ENCODE assay signal across 8 cellular contexts in genomic region chr1:204410764-204411450, GRCh38. TPM values are rescaled to one million over a fixed set of nuclear protein-coding genes. Genes with fewer than 3 reads are reported as not detected.
DNase-seq lines count a peak whose midpoint lies in the region; ATAC-seq, FAIRE-seq and TF ChIP-seq lines count a peak whose summit lies in the region.

No MANE protein-coding gene starts in this region.

- TF ChIP-seq POLR2A in GM12892 (IDR thresholded peaks at IDR 0.05; ENCODE audit: low read depth, low read length) (no peak), prostate gland (IDR thresholded peaks at IDR 0.05) (no peak)

- 1% methylated on average over 34 of the region's 38 CpGs for WGBS in prostate gland

- no peak for TF ChIP-seq CTCF in prostate gland (IDR thresholded peaks at IDR 0.05)

- H3K27me3 ChIP-seq in NT2/D1 (ENCODE audit: insufficient read depth, insufficient read length) (no peaks in the 10 kb centered on the region), adipocyte (replicated peaks; ENCODE audit: control insufficient read depth, insufficient read depth, low read length) (no peaks in the 10 kb centered on the region), prostate gland (replicated peaks; ENCODE audit: insufficient read depth) (no peaks in the 10 kb centered on the region)

- intact Hi-C loops in left cardiac atrium (cut with DNase I) (no loop called here), prostate gland (cut with DNase I) (no loop called here)

- H3K4me1 ChIP-seq in NT2/D1 (ENCODE audit: insufficient read depth, insufficient read length) (no peaks in the 10 kb centered on the region), adipocyte (ENCODE audit: control insufficient read depth, insufficient read depth, low read length) (peaks cover 25% of the 10 kb centered on the region), prostate gland (replicated peaks) (no peaks in the 10 kb centered on the region)

- DNase-seq in AG20443 (ENCODE audit: low spot score) (peak; percentile 43), GM12892 (ENCODE audit: insufficient read length) (peak; percentile 36), NT2/D1 (ENCODE audit: low read depth, low spot score) (peak; percentile 30), adipocyte (ENCODE audit: low read depth) (peak; percentile 80), left cardiac atrium (peak; percentile 64), prostate gland (ENCODE audit: low spot score) (peak; percentile 43), SK-N-DZ (ENCODE audit: low spot score) (no peak)

- FAIRE-seq in GM12892 (lab: Jason Lieb, UNC) = peak; percentile 27

- H3K27ac ChIP-seq in prostate gland = peak overlapping the region; percentile 96 to 99

- H3K9me3 ChIP-seq in NT2/D1 (ENCODE audit: insufficient read depth, low read length) = no peaks in the 10 kb centered on the region
- H3K9me3 ChIP-seq in adipocyte (ENCODE audit: control insufficient read depth, low read length) = no peaks in the 10 kb centered on the region
- no peaks in the 10 kb centered on the region for H3K9me3 ChIP-seq in prostate gland

- H3K36me3 ChIP-seq in NT2/D1 (ENCODE audit: insufficient read depth, insufficient read length, low read length) = peaks cover 48% of the 10 kb centered on the region
- H3K36me3 ChIP-seq in adipocyte (ENCODE audit: control insufficient read depth, insufficient read depth, low read length, severe bottlenecking) = peaks cover 16% of the 10 kb centered on the region
- H3K36me3 ChIP-seq in prostate gland = no peaks in the 10 kb centered on the region

- peak overlapping the region; percentile 98 for H3K4me3 ChIP-seq in NT2/D1 (ENCODE audit: insufficient read length, low read depth)
- H3K4me3 ChIP-seq in adipocyte (ENCODE audit: low read length) = peak overlapping the region; percentile 99
- H3K4me3 ChIP-seq in prostate gland = peak overlapping the region; percentile 79 to 87

- peak overlapping the region; percentile 100 for H3K9ac ChIP-seq in NT2/D1 (ENCODE audit: insufficient read length, low read depth)
- peak overlapping the region; percentile 100 for H3K9ac ChIP-seq in adipocyte (ENCODE audit: low read length)

- ATAC-seq in HG02884 (IDR thresholded peaks at IDR 0.05; ENCODE audit: unreplicated experiment) = peak; percentile 19
- peak; percentile 39 to 52 for ATAC-seq in left cardiac atrium

RNA-seq across cellular contexts. Expression of gene PPP1R15B, which starts 0.7 kb away (rescaled TPM):
- 19.6 TPM for polyA plus RNA-seq in GM12892 (2012; ENCODE audit: missing spikeins)
- total RNA-seq in left cardiac atrium = 10 to 100 TPM; 22.1 to 37.5 TPM
- total RNA-seq in prostate gland = 10 to 100 TPM; 43.5 to 45.0 TPM
- polyA plus RNA-seq in SK-N-DZ (2014; cell fraction: cytosol; rRNA removed) = 38.7 and 40.1 TPM in 2 replicates
- 12.8 and 17.6 TPM in 2 replicates for polyA plus RNA-seq in SK-N-DZ (2014; cell fraction: nucleus; rRNA removed)

RNA-seq across cellular contexts. Expression of gene PLEKHA6, which starts 51.2 kb away (rescaled TPM):
- polyA plus RNA-seq in GM12892 (2012; ENCODE audit: missing spikeins) = 0.21 TPM
- total RNA-seq in left cardiac atrium = 10 to 100 TPM; 14.1 to 19.8 TPM
- total RNA-seq in prostate gland = 10 to 100 TPM; 24.5 to 49.3 TPM
- 17.1 and 19.1 TPM in 2 replicates for polyA plus RNA-seq in SK-N-DZ (2014; cell fraction: cytosol; rRNA removed)
- 31.2 and 68.2 TPM in 2 replicates for polyA plus RNA-seq in SK-N-DZ (2014; cell fraction: nucleus; rRNA removed)
